Comparison of ENCODE assay signal across 19 cellular contexts in genomic region chr14:51382506-51382905, GRCh38.
DNase-seq lines count a peak whose midpoint lies in the region; ATAC-seq, FAIRE-seq and TF ChIP-seq lines count a peak whose summit lies in the region.
"Had no signal": no experiment of that assay in that cellular context is flagged by ENCODE, and none has a peak within 500 bp of the region (broad histone marks: within the 10 kb centered on the region; RNA-seq: fewer than 3 reads in every experiment).

No MANE protein-coding gene starts in this region.

- no peaks in the 10 kb centered on the region for H3K79me1 ChIP-seq in H1 (ENCODE audit: low read depth, low read length)

- no peak overlapping the region for H2BK12ac ChIP-seq in H1 (ENCODE audit: low read depth, low read length)

- H4K20me1 ChIP-seq in H1 (replicated peaks in 1 of 2; ENCODE audit: control insufficient read depth in 1 of 2, insufficient read depth in 2 of 2, low read length in 2 of 2), result no peaks in the 10 kb centered on the region

- POLR2A ChIA-PET in H1 (lab: Charles Lee; ENCODE audit: partially characterized antibody), result no interaction called here

- no peaks in the 10 kb centered on the region for H3K27me3 Mint-ChIP-seq in mesothelial cell of epicardium (ENCODE audit: low read depth)

- WGBS in H1 (ENCODE audit: extremely low coverage in 1 of 2, insufficient coverage in 1 of 2, insufficient read length in 1 of 2, insufficient replicate concordance in 2 of 2, low coverage in 1 of 2, low lambda C conversion rate in 2 of 2, missing lambda C conversion rate in 1 of 2), 2 experiments, result 83% methylated on average over 2 of the region's 2 CpGs; no CpG with 5 or more reads in 1 of the 2 experiments

- H2BK120ac ChIP-seq in H1 (replicated peaks; ENCODE audit: low read depth, low read length), result no peak overlapping the region

- H3K56ac ChIP-seq in H1 (replicated peaks; ENCODE audit: insufficient read length, low read depth, low read length), result no peak overlapping the region

- TF ChIP-seq CTCF in H1 (IDR thresholded peaks at IDR 0.05; ENCODE audit: control extremely low read depth in 1 of 3, insufficient read depth in 1 of 3, low read depth in 1 of 3, low read length in 3 of 3) (no peak), mesothelial cell of epicardium (IDR thresholded peaks at IDR 0.05; ENCODE audit: unreplicated experiment) (no peak), tibial artery (IDR thresholded peaks at IDR 0.05) (no peak)

- no peak overlapping the region for H3K18ac ChIP-seq in H1 (ENCODE audit: extremely low read depth, low read length)

- H3K27me3 ChIP-seq in H1 (replicated peaks in 1 of 4; ENCODE audit: control insufficient read depth in 3 of 4, extremely low read depth in 1 of 4, insufficient read depth in 3 of 4, low read length in 3 of 4) (peaks cover 0 to 1% (median 0%) of the 10 kb centered on the region in 4 experiments; a peak in 2 of 7 replicates), tibial artery (no peaks in the 10 kb centered on the region)
- H3K27me3 ChIP-seq: cardiac muscle cell had no signal

- CTCF ChIA-PET in H1 (lab: Charles Lee; ENCODE audit: partially characterized antibody), result interaction anchor here (0.6 to 3.4 kb wide), 5 partner anchors 8 to 368 kb away, joined by 3 to 22 read pairs (median 4); no protein-coding TSS in a partner anchor

- no peak overlapping the region for H2AK5ac ChIP-seq in H1 (ENCODE audit: low read depth, low read length)

- no peak for TF ChIP-seq RAD21 in H1 (IDR thresholded peaks at IDR 0.05 in 1 of 2, conservative IDR thresholded peaks at IDR 0.05 in 1 of 2; ENCODE audit: low read depth in 2 of 2, low read length in 2 of 2)

- H3K23ac ChIP-seq in H1 (ENCODE audit: insufficient read length), result no peak overlapping the region

- H2BK20ac ChIP-seq in H1 (ENCODE audit: low read length), result no peak overlapping the region

- H3K27ac Mint-ChIP-seq in mesothelial cell of epicardium, result peak overlapping the region; percentile 76
- H3K27ac Mint-ChIP-seq: dendritic cell treated with granulocyte-macrophage colony-stimulating factor and Interleukin-4, amounts not matched to agents 40 ng/mL and 50 ng/mL, for 4 days had no signal

- H3K23me2 ChIP-seq in H1 (ENCODE audit: low read depth, low read length), result no peaks in the 10 kb centered on the region; the same call in 1 of the 2 replicates

- H4K91ac ChIP-seq in H1 (replicated peaks; ENCODE audit: insufficient read length, low read length), result no peak overlapping the region

- H3K4me1 Mint-ChIP-seq in mesothelial cell of epicardium, result peaks cover 45% of the 10 kb centered on the region

- H3K9me3 Mint-ChIP-seq in mesothelial cell of epicardium, result no peaks in the 10 kb centered on the region
- H3K9me3 Mint-ChIP-seq: dendritic cell treated with granulocyte-macrophage colony-stimulating factor and Interleukin-4, amounts not matched to agents 40 ng/mL and 50 ng/mL, for 4 days; HFFc6 had no signal

- no peak for ATAC-seq in GM19467 (IDR thresholded peaks at IDR 0.05; ENCODE audit: unreplicated experiment)
- ATAC-seq: K562, right cardiac atrium had no signal

- 0 out of 2 replicates have a peak overlapping the region, but pooled peaks have one; percentile 40 for H2AFZ ChIP-seq in H1 (ENCODE audit: low read length)

- no peak overlapping the region for H2BK5ac ChIP-seq in H1 (ENCODE audit: low read depth, low read length)

- peak; percentile 100 for DNase-seq in DMS79 treated with DMSO at 0.1 percent for 48 hours (lab: John Stamatoyannopoulos, UW)
- DNase-seq in NCI-H2171 treated with DMSO at 0.1 percent for 48 hours (lab: John Stamatoyannopoulos, UW), result peak; percentile 90
- no peak for DNase-seq in H1 (ENCODE audit: low read depth in 1 of 2, low spot score in 2 of 2)
- no peak for DNase-seq in mesothelial cell of epicardium (ENCODE audit: low spot score in 2 of 2, unreplicated experiment in 2 of 2)
- DNase-seq in activated naive CD4-positive, alpha-beta T cell treated with anti-CD3 and anti-CD28 coated beads, Interleukin-2, amount 50 U/mL, for 16 hours, result no peak
- no peak for DNase-seq in tibial artery
- DNase-seq in midbrain (lab: John Stamatoyannopoulos, UW), result no peak
- DNase-seq: activated CD4-positive, alpha-beta T cell treated with anti-CD3 and anti-CD28 coated beads for 4 hours; activated CD8-positive, alpha-beta memory T cell treated with anti-CD3 and anti-CD28 coated beads, Interleukin-2, amount 50 U/mL, for 4 hours; activated effector memory CD4-positive, alpha-beta T cell treated with anti-CD3 and anti-CD28 coated beads, Interleukin-2, amount 50 U/mL, for 16 hours; HFFc6; left ventricle myocardium inferior; NCI-H345; right cardiac atrium had no signal

- no peak overlapping the region for H3K14ac ChIP-seq in H1 (ENCODE audit: insufficient read length)

- no peak overlapping the region for H3K9ac ChIP-seq in H1 (replicated peaks in 1 of 4; ENCODE audit: extremely low read depth in 1 of 4, low read depth in 3 of 4, low read length in 3 of 4)

- H2BK15ac ChIP-seq in H1 (ENCODE audit: low read length), result no peak overlapping the region

- no peak overlapping the region for H4K8ac ChIP-seq in H1 (ENCODE audit: extremely low read depth, insufficient read depth, low read length)

- H3K4me1 ChIP-seq in H1 (replicated peaks in 1 of 4; ENCODE audit: control insufficient read depth in 3 of 4, insufficient read depth in 4 of 4, low read length in 3 of 4) (no peaks in the 10 kb centered on the region), tibial artery (no peaks in the 10 kb centered on the region)

- H3K4ac ChIP-seq in H1 (replicated peaks; ENCODE audit: insufficient read length, low read depth, low read length), result no peak overlapping the region

- no peak overlapping the region for H3K4me3 Mint-ChIP-seq in mesothelial cell of epicardium
- H3K4me3 Mint-ChIP-seq: dendritic cell treated with granulocyte-macrophage colony-stimulating factor and Interleukin-4, amounts not matched to agents 40 ng/mL and 50 ng/mL, for 4 days; HFFc6 had no signal

- H3K4me3 ChIP-seq in H1 (ENCODE audit: extremely low read depth in 1 of 4, insufficient read depth in 2 of 4, low read depth in 3 of 4, low read length in 4 of 4), result no peak overlapping the region
- no peak overlapping the region for H3K4me3 ChIP-seq in tibial artery
- H3K4me3 ChIP-seq: cardiac muscle cell, K562, left ventricle myocardium inferior had no signal

- H3K36me3 ChIP-seq in H1 (ENCODE audit: control insufficient read depth in 2 of 4, insufficient read depth in 4 of 4, low read length in 3 of 4) (no peaks in the 10 kb centered on the region), tibial artery (no peaks in the 10 kb centered on the region)
- H3K36me3 ChIP-seq: cardiac muscle cell, left ventricle myocardium inferior had no signal

- no peak overlapping the region for H3K4me2 ChIP-seq in H1 (ENCODE audit: insufficient read depth in 1 of 2, low read depth in 2 of 2, low read length in 2 of 2)

- no peaks in the 10 kb centered on the region for H3K36me3 Mint-ChIP-seq in mesothelial cell of epicardium

- TF ChIP-seq POLR2A in H1 (IDR thresholded peaks at IDR 0.05; ENCODE audit: control extremely low read depth in 1 of 2, low read depth in 2 of 2, low read length in 2 of 2), result no peak

- no peak for TF ChIP-seq EP300 in H1 (IDR thresholded peaks at IDR 0.05; ENCODE audit: borderline replicate concordance in 1 of 2, low read depth in 2 of 2, low read length in 2 of 2)

- H3K27ac ChIP-seq in H1 (ENCODE audit: low read depth, low read length) (no peak overlapping the region), tibial artery (no peak overlapping the region)
- H3K27ac ChIP-seq: cardiac muscle cell, left ventricle myocardium inferior had no signal

- intact Hi-C loops in tibial artery (cut with DNase I; ENCODE audit: low total_unique reads), result no loop called here

- no peaks in the 10 kb centered on the region for H3K9me3 ChIP-seq in H1 (ENCODE audit: insufficient read depth in 2 of 2, low read depth in 1 of 2, low read length in 1 of 2)
- no peaks in the 10 kb centered on the region for H3K9me3 ChIP-seq in tibial artery
- H3K9me3 ChIP-seq: left ventricle myocardium inferior had no signal

- no peak overlapping the region for H4K5ac ChIP-seq in H1 (ENCODE audit: insufficient read length, low read depth, low read length)

- no peak for FAIRE-seq in H1 (lab: Jason Lieb, UNC)
- FAIRE-seq: frontal cortex, K562 had no signal

- no peaks in the 10 kb centered on the region for H3K79me2 ChIP-seq in H1 (ENCODE audit: control insufficient read depth in 1 of 2, insufficient read depth in 2 of 2, low read length in 2 of 2)

TF ChIP-seq in H1, 55 proteins besides CTCF, POLR2A, EP300 and RAD21:
- TF ChIP-seq CREB1 (IDR thresholded peaks at IDR 0.05) (no peak), SUZ12 (IDR thresholded peaks at IDR 0.05; ENCODE audit: low read length) (no peak), CEBPB (IDR thresholded peaks at IDR 0.05; ENCODE audit: low read depth, low read length) (no peak), MAFK (IDR thresholded peaks at IDR 0.05; ENCODE audit: low read depth, low read length) (no peak), SIRT6 (IDR thresholded peaks at IDR 0.05; ENCODE audit: low read length) (no peak)

Comparison
In these comparisons a context has a peak if more than half of its experiments do, and no peak if none do; other contexts are left out.
1. DNase-seq: peak in DMS79 treated with DMSO at 0.1 percent for 48 hours (single experiment) and NCI-H2171 treated with DMSO at 0.1 percent for 48 hours (single experiment); none in H1 (0 of 2), mesothelial cell of epicardium (0 of 2), activated naive CD4-positive, alpha-beta T cell treated with anti-CD3 and anti-CD28 coated beads, Interleukin-2, amount 50 U/mL, for 16 hours (single experiment), tibial artery (0 of 2) and midbrain (single experiment).